8 cellular contexts compared by ENCODE assay signal in genomic region chr14:22838631-22839041, GRCh38. TPM values are rescaled to one million over a fixed set of nuclear protein-coding genes. Genes with fewer than 3 reads are reported as not detected.
DNase-seq lines count a peak whose midpoint lies in the region; ATAC-seq, FAIRE-seq and TF ChIP-seq lines count a peak whose summit lies in the region.

No MANE protein-coding gene starts in this region.

- no peak for TF ChIP-seq EP300 in sigmoid colon (IDR thresholded peaks at IDR 0.05)

- FAIRE-seq in GM19239 (lab: Jason Lieb, UNC) = peak; percentile 4

- no peak for TF ChIP-seq POLR2A in sigmoid colon (IDR thresholded peaks at IDR 0.05)

- 51 to 75% methylated on average over 6 of the region's 6 CpGs for WGBS in sigmoid colon, 2 donors

- peaks cover 26 to 42% (median 31%) of the 10 kb centered on the region in 4 donors for H3K36me3 ChIP-seq in sigmoid colon

- H3K9me3 ChIP-seq in sigmoid colon = no peaks in the 10 kb centered on the region

- H3K4me1 ChIP-seq in sigmoid colon = peaks cover 0 to 63% (median 46%) of the 10 kb centered on the region in 4 donors

- H3K27me3 ChIP-seq in sigmoid colon = no peaks in the 10 kb centered on the region

- intact Hi-C loops in left cardiac atrium (cut with DNase I) = no loop called here
- intact Hi-C loops in sigmoid colon (cut with DNase I) = loop anchor here (5.0 kb wide), 1 partner anchor 34 kb away; the partner anchor contains the start of gene LRP10

- DNase-seq in GM19239 (ENCODE audit: insufficient read length, low spot score) = no peak
- DNase-seq in UCSD-AML1 (lab: John Stamatoyannopoulos, UW; ENCODE audit: unreplicated experiment) = peak; percentile 76
- DNase-seq in left cardiac atrium = no peak
- DNase-seq in sigmoid colon = no peak
- no peak for DNase-seq in kidney glomerular epithelial cell (lab: John Stamatoyannopoulos, UW)
- no peak for DNase-seq in stimulated activated CD8-positive, alpha-beta memory T cell treated with anti-CD3 and anti-CD28 coated beads, Interleukin-4, amount 100 ng/mL, for 48 hours
- no peak for DNase-seq in activated CD8-positive, alpha-beta memory T cell treated with anti-CD3 and anti-CD28 coated beads for 24 hours

- peak overlapping the region; percentile 97 to 100 (median 98) for H3K27ac ChIP-seq in sigmoid colon

- peak overlapping the region; percentile 95 to 98 (median 97) for H3K4me3 ChIP-seq in sigmoid colon

- ATAC-seq in left cardiac atrium = peak; percentile 10 to 30
- no peak for ATAC-seq in GM18868 (IDR thresholded peaks at IDR 0.05; ENCODE audit: unreplicated experiment)

- no peak for TF ChIP-seq CTCF in sigmoid colon (IDR thresholded peaks at IDR 0.05)

RNA-seq across cellular contexts. Expression of gene MMP14, which starts 2.3 kb away (rescaled TPM):
- total RNA-seq in left cardiac atrium (10 to 100 TPM; 51.2 to 52.2 TPM), sigmoid colon (100 to 1,000 TPM in 3 of 4 donors, 10 to 100 TPM in 1; 86.6 to 140 (median 115) TPM)
- polyA plus RNA-seq in sigmoid colon = 10 to 100 TPM; 21.0 to 85.4 (median 33.5) TPM

RNA-seq across cellular contexts. Expression of gene MRPL52, which starts 8.9 kb away (rescaled TPM):
- total RNA-seq in left cardiac atrium (10 to 100 TPM; 79.4 to 95.7 TPM), sigmoid colon (100 to 1,000 TPM in 1 of 4 donors, 10 to 100 TPM in 3; 54.6 to 333 (median 58.3) TPM)
- 100 to 1,000 TPM in 2 of 3 donors, 10 to 100 TPM in 1; 64.3 to 117 (median 105) TPM for polyA plus RNA-seq in sigmoid colon

RNA-seq across cellular contexts. Expression of gene SLC7A7, which starts 23.4 kb away (rescaled TPM):
- 10 to 100 TPM in 1 of 2 donors, 1 to 10 TPM in 1; 8.2 to 12.0 TPM for total RNA-seq in left cardiac atrium
- 10 to 100 TPM; 16.1 to 23.5 (median 16.5) TPM for total RNA-seq in sigmoid colon
- polyA plus RNA-seq in sigmoid colon = 10 to 100 TPM; 15.6 to 22.7 (median 16.4) TPM

RNA-seq across cellular contexts. Expression of gene LRP10, which starts 32.9 kb away (rescaled TPM):
- 10 to 100 TPM; 63.5 to 73.1 TPM for total RNA-seq in left cardiac atrium
- total RNA-seq in sigmoid colon = 100 to 1,000 TPM in 2 of 4 donors, 10 to 100 TPM in 2; 75.3 to 124 (median 95.1) TPM
- polyA plus RNA-seq in sigmoid colon = 100 to 1,000 TPM in 1 of 3 donors, 10 to 100 TPM in 2; 34.4 to 139 (median 42.6) TPM

RNA-seq across cellular contexts. Expression of gene REM2, which starts 44.4 kb away (rescaled TPM):
- total RNA-seq in left cardiac atrium (under 1 TPM in 1 of 2 donors, not detected in 1; 0.12 TPM), sigmoid colon (1 to 10 TPM in 1 of 4 donors, under 1 TPM in 2, not detected in 1; 0.71 to 1.4 (median 0.81) TPM)
- polyA plus RNA-seq in sigmoid colon = under 1 TPM in 2 of 3 donors, not detected in 1; 0.60 to 0.96 TPM
